ENCODE assay signal across 8 cellular contexts in the genomic region with DNA sequence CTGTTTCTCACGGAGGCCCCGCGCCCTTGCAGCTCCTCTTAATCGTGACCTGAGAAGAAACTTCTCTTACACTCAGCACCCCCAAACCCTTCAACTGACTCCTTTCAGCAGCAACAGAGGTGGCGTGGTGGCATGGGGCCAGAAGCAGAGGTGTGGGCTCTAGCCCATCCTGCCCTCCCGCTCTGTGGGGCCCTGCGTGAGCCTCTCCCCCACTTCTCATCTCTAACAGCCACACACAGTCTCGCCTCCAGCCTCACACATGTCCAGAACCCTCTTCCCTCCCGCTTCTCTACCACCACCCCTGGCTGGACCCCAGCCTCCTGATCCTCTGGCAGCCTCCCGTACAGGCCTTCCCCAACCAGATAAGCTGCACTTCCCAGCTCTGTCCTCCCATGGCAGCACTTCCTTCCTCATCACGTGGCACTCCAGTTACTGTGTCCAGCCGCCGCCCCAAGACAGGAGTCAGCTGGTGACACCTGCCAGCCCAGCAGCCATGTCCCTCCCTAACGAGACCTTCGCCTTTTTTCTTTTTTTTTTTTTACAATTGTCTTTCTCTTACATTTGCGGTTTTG. TPM values are rescaled to one million over a fixed set of nuclear protein-coding genes. Genes with fewer than 3 reads are reported as not detected.
DNase-seq lines count a peak whose midpoint lies in the region; ATAC-seq lines count a peak whose summit lies in the region.

No MANE protein-coding gene starts in this region.

- H3K4me3 Mint-ChIP-seq in activated CD4-positive, alpha-beta T cell treated with anti-CD3 and anti-CD28 coated beads, Interleukin-2, amount 10 ng/mL, durations not matched to agents 24 days and 14 days: peak overlapping the region; percentile 80
- peak overlapping the region; percentile 70 for H3K4me3 Mint-ChIP-seq in stimulated activated memory B cell treated with anti-CD40 and anti-IgM and Interleukin-4, amounts not matched to agents 10 μg/mL and 1 μg/mL and 100 μg/mL, for 72 hours

- no peaks in the 10 kb centered on the region for H3K9me3 Mint-ChIP-seq in activated CD4-positive, alpha-beta T cell treated with anti-CD3 and anti-CD28 coated beads, Interleukin-2, amount 10 ng/mL, durations not matched to agents 24 days and 14 days
- no peaks in the 10 kb centered on the region for H3K9me3 Mint-ChIP-seq in stimulated activated memory B cell treated with anti-CD40 and anti-IgM and Interleukin-4, amounts not matched to agents 10 μg/mL and 1 μg/mL and 100 μg/mL, for 72 hours

- H3K4me1 Mint-ChIP-seq in activated CD4-positive, alpha-beta T cell treated with anti-CD3 and anti-CD28 coated beads, Interleukin-2, amount 10 ng/mL, durations not matched to agents 24 days and 14 days: peaks cover 79% of the 10 kb centered on the region
- H3K4me1 Mint-ChIP-seq in stimulated activated memory B cell treated with anti-CD40 and anti-IgM and Interleukin-4, amounts not matched to agents 10 μg/mL and 1 μg/mL and 100 μg/mL, for 72 hours: peaks cover 52% of the 10 kb centered on the region

- peaks cover 26% of the 10 kb centered on the region for H3K36me3 Mint-ChIP-seq in activated CD4-positive, alpha-beta T cell treated with anti-CD3 and anti-CD28 coated beads, Interleukin-2, amount 10 ng/mL, durations not matched to agents 24 days and 14 days (ENCODE audit: low read depth)
- peaks cover 16% of the 10 kb centered on the region for H3K36me3 Mint-ChIP-seq in stimulated activated memory B cell treated with anti-CD40 and anti-IgM and Interleukin-4, amounts not matched to agents 10 μg/mL and 1 μg/mL and 100 μg/mL, for 72 hours

- intact Hi-C loops in activated CD4-positive, alpha-beta T cell treated with anti-CD3 and anti-CD28 coated beads, Interleukin-2, amount 10 ng/mL, durations not matched to agents 24 days and 14 days (cut with micrococcal nuclease): loop anchor here (10.0 kb wide), 1 partner anchor 643 kb away; no protein-coding TSS in a partner anchor
- intact Hi-C loops in left cardiac atrium (cut with DNase I): loop anchor here in 1 of 2 donors (5.0 kb wide), 1 partner anchor 79 kb away; no protein-coding TSS in a partner anchor

- H3K27ac Mint-ChIP-seq in activated CD4-positive, alpha-beta T cell treated with anti-CD3 and anti-CD28 coated beads, Interleukin-2, amount 10 ng/mL, durations not matched to agents 24 days and 14 days: peak overlapping the region; percentile 100
- H3K27ac Mint-ChIP-seq in stimulated activated memory B cell treated with anti-CD40 and anti-IgM and Interleukin-4, amounts not matched to agents 10 μg/mL and 1 μg/mL and 100 μg/mL, for 72 hours: peak overlapping the region; percentile 91

- no peak for DNase-seq in activated CD4-positive, alpha-beta T cell treated with anti-CD3 and anti-CD28 coated beads, Interleukin-2, amount 10 ng/mL, durations not matched to agents 24 days and 14 days
- peak; percentile 71 for DNase-seq in left cardiac atrium
- DNase-seq in kidney glomerular epithelial cell (lab: John Stamatoyannopoulos, UW): no peak
- DNase-seq in SW 1271 (lab: John Stamatoyannopoulos, UW): no peak
- DNase-seq in inferior parietal cortex (ENCODE audit: extremely low spot score): no peak

- ATAC-seq in GM18511 (IDR thresholded peaks at IDR 0.05; ENCODE audit: unreplicated experiment) (peak; percentile 28), HG02943 (IDR thresholded peaks at IDR 0.05; ENCODE audit: low read depth, unreplicated experiment) (peak; percentile 11), left cardiac atrium (peak in 1 of 2 donors; percentile 23)
- ATAC-seq in stimulated activated memory B cell treated with anti-CD40 and anti-IgM and Interleukin-4, amounts not matched to agents 10 μg/mL and 1 μg/mL and 100 μg/mL, for 72 hours: peak; percentile 56

- no peaks in the 10 kb centered on the region for H3K27me3 Mint-ChIP-seq in activated CD4-positive, alpha-beta T cell treated with anti-CD3 and anti-CD28 coated beads, Interleukin-2, amount 10 ng/mL, durations not matched to agents 24 days and 14 days
- no peaks in the 10 kb centered on the region for H3K27me3 Mint-ChIP-seq in stimulated activated memory B cell treated with anti-CD40 and anti-IgM and Interleukin-4, amounts not matched to agents 10 μg/mL and 1 μg/mL and 100 μg/mL, for 72 hours

RNA-seq across cellular contexts. Expression of gene NSMCE1, which starts 30.5 kb away (rescaled TPM):
- total RNA-seq in activated CD4-positive, alpha-beta T cell treated with anti-CD3 and anti-CD28 coated beads, Interleukin-2, amount 10 ng/mL, durations not matched to agents 24 days and 14 days: 143 and 149 TPM in 2 replicates
- 10 to 100 TPM; 31.5 to 32.6 TPM for total RNA-seq in left cardiac atrium

RNA-seq across cellular contexts. Expression of gene KDM8, which starts 34.8 kb away (rescaled TPM):
- total RNA-seq in activated CD4-positive, alpha-beta T cell treated with anti-CD3 and anti-CD28 coated beads, Interleukin-2, amount 10 ng/mL, durations not matched to agents 24 days and 14 days: 11.0 and 13.6 TPM in 2 replicates
- 1 to 10 TPM; 3.0 to 4.2 TPM for total RNA-seq in left cardiac atrium
